22 cellular contexts compared by ENCODE assay signal in the genomic region with DNA sequence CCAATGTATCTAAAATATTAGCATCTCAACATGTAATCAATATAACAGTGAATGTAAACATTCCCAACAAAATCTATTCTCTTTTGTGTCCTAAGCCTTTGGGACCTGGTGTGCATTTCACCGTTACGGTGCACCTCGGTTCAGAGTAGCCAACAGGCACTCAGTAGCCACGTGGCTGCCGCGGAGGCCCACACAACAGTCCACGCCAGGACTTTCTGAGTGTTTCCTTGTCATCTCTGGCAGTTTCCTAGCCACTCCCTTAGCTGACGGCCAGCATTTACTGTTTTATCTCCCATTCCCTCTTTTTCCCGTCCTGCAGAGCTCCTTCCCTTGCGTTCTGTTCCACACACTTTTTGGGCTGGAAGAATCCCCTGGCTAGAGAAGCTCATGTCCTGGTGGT.
"Had no signal": no experiment of that assay in that cellular context is flagged by ENCODE, and none has a peak within 500 bp of the region (broad histone marks: within the 10 kb centered on the region; RNA-seq: fewer than 3 reads in every experiment).

No MANE protein-coding gene starts in this region.

- H3K36me3 ChIP-seq: MG63, SJCRH30 had no signal

- H3K9me3 ChIP-seq: MG63, SJCRH30 had no signal

- H3K4me3 ChIP-seq: MG63, SJCRH30 had no signal

- FAIRE-seq: HepG2 had no signal

- H3K27me3 ChIP-seq: MG63, SJCRH30 had no signal

- H3K27ac ChIP-seq: SJCRH30 had no signal

- ATAC-seq: HepG2, SK-N-SH treated with all-trans-retinoic acid at 6 μM for 48 hours had no signal

- DNase-seq: IMR-90, Karpas-422, KG1, MG63, NCI-H1092, NCI-H1105 treated with DMSO at 0.1 percent for 48 hours, NCI-H1417 treated with DMSO at 0.1 percent for 48 hours, NCI-H146, NCI-H1694 treated with DMSO at 0.1 percent for 48 hours, NCI-H1930, NCI-H2081, NCI-H2107, NCI-H226, NCI-H446, NCI-H510A, NCI-H524 treated with DMSO at 0.1 percent for 48 hours, NCI-H69, NCI-H774, SHP77, SJCRH30 had no signal
